In the genomic region with DNA sequence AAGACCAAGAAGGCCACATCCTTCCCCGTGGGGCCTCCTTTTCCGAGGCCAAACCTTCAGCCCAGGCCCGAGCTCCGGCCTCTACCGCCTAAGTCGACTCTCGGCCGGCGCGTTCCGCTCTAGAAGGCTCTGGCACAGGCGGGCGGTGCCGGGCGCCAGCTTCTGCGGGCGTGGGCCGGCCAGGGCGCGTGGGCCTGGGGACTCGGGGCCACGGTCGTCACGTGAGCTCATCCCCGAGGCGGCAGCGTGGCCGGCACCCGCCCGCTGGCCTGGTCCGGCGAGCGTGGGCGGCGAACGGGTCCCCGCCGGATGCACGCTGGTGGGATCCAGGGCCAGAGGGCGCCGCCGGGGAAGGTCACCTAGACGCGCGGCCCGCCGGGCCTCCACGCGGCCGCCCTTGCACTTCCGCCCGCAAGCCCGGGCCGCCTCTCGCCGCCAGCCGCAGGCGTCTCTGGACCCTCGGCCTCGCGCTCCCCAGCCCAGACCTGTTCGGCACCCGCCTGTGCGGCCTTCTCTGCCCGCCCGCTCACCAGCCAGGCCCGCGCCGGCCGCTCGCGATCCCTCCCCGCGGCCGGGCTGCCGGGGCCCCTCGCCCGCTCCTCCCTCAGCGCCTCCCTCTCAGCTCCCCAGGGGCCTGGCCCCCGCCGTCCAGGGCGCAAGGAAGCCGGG, we compare ENCODE assay signal across 8 cellular contexts. TPM values are rescaled to one million over a fixed set of nuclear protein-coding genes. Genes with fewer than 3 reads are reported as not detected.
A peak's percentile ranks its signal among the peaks of the same experiment; 100 is the strongest.
DNase-seq lines count a peak whose midpoint lies in the region; ATAC-seq, FAIRE-seq and TF ChIP-seq lines count a peak whose summit lies in the region.

No MANE protein-coding gene starts in this region.

- TF ChIP-seq CTCF in AG04449 (IDR thresholded peaks at IDR 0.05; ENCODE audit: insufficient read depth, low read length, missing control alignments): no peak
- no peak for TF ChIP-seq CTCF in GM12878 (IDR thresholded peaks at IDR 0.05 in 2 of 3, conservative IDR thresholded peaks at IDR 0.05 in 1 of 3; ENCODE audit: control insufficient read depth in 2 of 3, extremely low read depth in 1 of 3, insufficient read depth in 1 of 3, low read depth in 3 of 3, low read length in 3 of 3)

- POLR2A ChIA-PET in AG04449 (lab: Yijun Ruan, JAX): no interaction called here
- POLR2A ChIA-PET in GM12878 (lab: Charles Lee): interaction anchor here (0.6 to 1.9 kb wide), 7 partner anchors 24 to 363 kb away, joined by 3 to 8 read pairs (median 3); a partner anchor contains a TSS

- DNase-seq in AG04449 (ENCODE audit: low read depth, low spot score) (no peak), SW480 (ENCODE audit: low spot score) (peak; percentile 64), GM12878 (ENCODE audit: low read depth, low spot score) (no peak), NCI-H2081 treated with DMSO at 0.1 percent for 48 hours (lab: John Stamatoyannopoulos, UW) (no peak)

- H3K4me2 ChIP-seq in GM12878 (ENCODE audit: control insufficient read depth, insufficient read depth): peak overlapping the region; percentile 86

- RAD21 ChIA-PET in GM12878 (lab: Charles Lee; ENCODE audit: unreplicated experiment): interaction anchor here (0.8 to 1.6 kb wide), 9 partner anchors 9 to 136 kb away, joined by 3 to 6 read pairs (median 3); no protein-coding TSS in a partner anchor

- intact Hi-C loops in GM12878 (cut with micrococcal nuclease; ENCODE audit: unreplicated experiment): no loop called here

- no peak for TF ChIP-seq EP300 in GM12878 (IDR thresholded peaks at IDR 0.05; ENCODE audit: borderline replicate concordance in 1 of 2, control insufficient read depth in 1 of 2, low read depth in 2 of 2, low read length in 2 of 2)

- H2AFZ ChIP-seq in GM12878 (ENCODE audit: control insufficient read depth, low read depth, low read length): peak overlapping the region; percentile 51

- ATAC-seq in GM18868 (IDR thresholded peaks at IDR 0.05; ENCODE audit: unreplicated experiment) (peak; percentile 20), HG03066 (IDR thresholded peaks at IDR 0.05; ENCODE audit: low read depth, unreplicated experiment) (peak; percentile 27), GM12878 (peak; percentile 43)

- SMC1A ChIA-PET in GM12878 (lab: Charles Lee; ENCODE audit: uncharacterized antibody, unreplicated experiment): interaction anchor here (0.6 to 2.8 kb wide), 8 partner anchors 9 to 541 kb away, joined by 3 to 12 read pairs (median 4); no protein-coding TSS in a partner anchor

- CTCF ChIA-PET in AG04449 (lab: Yijun Ruan, JAX): interaction anchor here (1.1 to 1.9 kb wide), 4 partner anchors 10 to 37 kb away, joined by 5 to 6 read pairs (median 6); no protein-coding TSS in a partner anchor
- CTCF ChIA-PET in GM12878 (lab: Yijun Ruan, JAX): interaction anchor here (1.1 to 3.0 kb wide), 5 partner anchors 10 to 98 kb away, joined by 4 to 18 read pairs (median 5); no protein-coding TSS in a partner anchor

- H3K27me3 ChIP-seq in GM12878 (replicated peaks in 1 of 2; ENCODE audit: control insufficient read depth in 2 of 2, insufficient read depth in 2 of 2, low read length in 1 of 2) (no peaks in the 10 kb centered on the region), iPS-20b (ENCODE audit: insufficient read depth, low read length) (peaks cover 7% of the 10 kb centered on the region; the same call in 1 of the 2 replicates)

- WGBS in GM12878 (ENCODE audit: insufficient coverage, insufficient replicate concordance, low lambda C conversion rate, missing lambda C conversion rate): under 1% methylated on average over 62 of the region's 83 CpGs

- H3K4me1 ChIP-seq in GM12878 (ENCODE audit: control insufficient read depth, insufficient read depth, low read length) (peaks cover 19% of the 10 kb centered on the region), iPS-20b (ENCODE audit: insufficient read depth, low read length) (peaks cover 26% of the 10 kb centered on the region)

- in situ Hi-C loops in GM12878 (cut with MboI): no loop called here

- TF ChIP-seq POLR2A in GM12878 (IDR thresholded peaks at IDR 0.05; ENCODE audit: low read depth, low read length): peak; percentile 61

- peak overlapping the region; percentile 95 for H3K27ac ChIP-seq in GM12878 (ENCODE audit: control insufficient read depth, insufficient read depth)
- no peak overlapping the region for H3K27ac ChIP-seq in iPS-20b (ENCODE audit: low read length)
- H3K27ac ChIP-seq in skin epidermis: peak overlapping the region; percentile 90 to 100 (median 98)

- H3K36me3 ChIP-seq in GM12878 (ENCODE audit: control insufficient read depth in 2 of 2, insufficient read depth in 2 of 2, low read length in 1 of 2) (peaks cover 7 to 14% of the 10 kb centered on the region in 2 experiments; a peak in 3 of 4 replicates), iPS-20b (ENCODE audit: insufficient read depth, low read depth, low read length) (peaks cover 22% of the 10 kb centered on the region)

- H3K79me2 ChIP-seq in GM12878 (ENCODE audit: control insufficient read depth, insufficient read depth, low read length): peaks cover 69% of the 10 kb centered on the region

- TF ChIP-seq RAD21 in GM12878 (IDR thresholded peaks at IDR 0.05; ENCODE audit: insufficient read depth, low read depth, low read length): no peak

- H3K9ac ChIP-seq in GM12878 (ENCODE audit: control insufficient read depth, insufficient read depth, low read length) (peak overlapping the region; percentile 97), iPS-20b (ENCODE audit: low read depth, low read length) (peak overlapping the region; percentile 94)

- FAIRE-seq in GM12878 (lab: Jason Lieb, UNC): no peak

- no TSS peak for BruUV-seq in GM12878 (replicated peaks; lab: Mats Ljungman, UMichigan)

- peaks cover 26% of the 10 kb centered on the region for H4K20me1 ChIP-seq in GM12878 (ENCODE audit: control insufficient read depth, insufficient read depth)

- peak overlapping the region; percentile 70 for H3K4me3 ChIP-seq in AG04449 (ENCODE audit: low read depth, low read length)
- H3K4me3 ChIP-seq in GM12878: peak overlapping the region; percentile 88
- peak overlapping the region; percentile 92 for H3K4me3 ChIP-seq in iPS-20b (ENCODE audit: low read length)
- peak overlapping the region; percentile 59 to 93 (median 83) for H3K4me3 ChIP-seq in skin epidermis

- no peaks in the 10 kb centered on the region for H3K9me3 ChIP-seq in GM12878 (replicated peaks; ENCODE audit: control insufficient read depth, insufficient read depth, low read length)
- no peaks in the 10 kb centered on the region for H3K9me3 ChIP-seq in iPS-20b (ENCODE audit: insufficient read depth, low read depth, low read length)

TF ChIP-seq in GM12878, 131 proteins besides CTCF, POLR2A, EP300 and RAD21 (continues in another document):
- TF ChIP-seq RB1 (IDR thresholded peaks at IDR 0.05; ENCODE audit: borderline replicate concordance): 0 out of 2 replicates have a peak, but pooled peaks have one; percentile 51

RNA-seq across cellular contexts. Expression of a gene that starts 0.7 kb away (rescaled TPM):
- 106 and 109 TPM in 2 replicates for total RNA-seq in GM12878 (2013; cell fraction: nucleolus; rRNA removed)
- total RNA-seq in GM12878 (2014; rRNA removed) (314 and 372 TPM in 2 replicates), GM12878 (2014; rRNA removed; fragmentation: Illumina TruSeq; extraction: Trizol) (420 and 440 TPM in 2 replicates), GM12878 (2021) (323 and 329 TPM in 2 replicates)
- polyA plus RNA-seq in GM12878 (2011; ENCODE audit: low read depth): 226 TPM
- polyA plus RNA-seq in GM12878 (2011; rRNA removed) (245 and 246 TPM in 2 replicates), GM12878 (2014; fragmentation: Illumina TruSeq; extraction: Trizol) (448 and 558 TPM in 2 replicates), GM12878 (2014; fragmentation: Nextera tagmentation; extraction: Ambion mirVana) (100 to 1,000 TPM; 276 to 376 TPM), GM12878 (2014; rRNA removed) (260 and 293 TPM in 2 replicates), GM12878 (2016; fragmentation: Nextera tagmentation; extraction: Ambion mirVana) (100 to 1,000 TPM; 464 to 488 TPM)
- polyA plus RNA-seq in GM12878 (2011; cell fraction: cytosol; rRNA removed): 168 and 223 TPM in 2 replicates
- 155 and 189 TPM in 2 replicates for polyA plus RNA-seq in GM12878 (2011; cell fraction: nucleus; rRNA removed)
- polyA plus RNA-seq in GM12878 (2012): 300 and 373 TPM in 2 replicates
- polyA minus RNA-seq in GM12878 (2011; rRNA and poly(A)+ RNA removed): 127 and 259 TPM in 2 replicates
- polyA minus RNA-seq in GM12878 (2011; cell fraction: cytosol; rRNA and poly(A)+ RNA removed): 100.0 and 136 TPM in 2 replicates
- polyA minus RNA-seq in GM12878 (2011; cell fraction: nucleus; rRNA and poly(A)+ RNA removed): 40.5 and 61.9 TPM in 2 replicates

RNA-seq across cellular contexts. Expression of a gene that starts 35.7 kb away (rescaled TPM):
- 43.0 and 51.0 TPM in 2 replicates for total RNA-seq in GM12878 (2013; cell fraction: nucleolus; rRNA removed)
- total RNA-seq in GM12878 (2014; rRNA removed) (39.9 and 49.0 TPM in 2 replicates), GM12878 (2014; rRNA removed; fragmentation: Illumina TruSeq; extraction: Trizol) (44.0 and 45.3 TPM in 2 replicates), GM12878 (2021) (21.7 and 24.1 TPM in 2 replicates)
- polyA plus RNA-seq in GM12878 (2011; ENCODE audit: low read depth): 17.7 TPM
- polyA plus RNA-seq in GM12878 (2011; rRNA removed) (69.6 and 90.5 TPM in 2 replicates), GM12878 (2014; fragmentation: Illumina TruSeq; extraction: Trizol) (57.6 and 71.1 TPM in 2 replicates), GM12878 (2014; fragmentation: Nextera tagmentation; extraction: Ambion mirVana) (10 to 100 TPM; 36.3 to 42.2 TPM), GM12878 (2014; rRNA removed) (42.0 and 48.0 TPM in 2 replicates), GM12878 (2016; fragmentation: Nextera tagmentation; extraction: Ambion mirVana) (10 to 100 TPM; 62.3 to 63.8 TPM)
- polyA plus RNA-seq in GM12878 (2011; cell fraction: cytosol; rRNA removed): 35.7 and 39.3 TPM in 2 replicates
- polyA plus RNA-seq in GM12878 (2011; cell fraction: nucleus; rRNA removed): 15.7 and 20.4 TPM in 2 replicates
- 26.2 and 37.7 TPM in 2 replicates for polyA plus RNA-seq in GM12878 (2012)
- 39.1 and 40.6 TPM in 2 replicates for polyA minus RNA-seq in GM12878 (2011; rRNA and poly(A)+ RNA removed)
- polyA minus RNA-seq in GM12878 (2011; cell fraction: cytosol; rRNA and poly(A)+ RNA removed): 12.8 and 18.4 TPM in 2 replicates
- 4.6 and 5.1 TPM in 2 replicates for polyA minus RNA-seq in GM12878 (2011; cell fraction: nucleus; rRNA and poly(A)+ RNA removed)
